ENCODE assay signal across 10 cellular contexts in genomic region chr17:27458524-27458908, GRCh38. TPM values are rescaled to one million over a fixed set of nuclear protein-coding genes. Genes with fewer than 3 reads are reported as not detected.
DNase-seq lines count a peak whose midpoint lies in the region; ATAC-seq and TF ChIP-seq lines count a peak whose summit lies in the region.
"Had no signal": no experiment of that assay in that cellular context is flagged by ENCODE, and none has a peak within 500 bp of the region (broad histone marks: within the 10 kb centered on the region; RNA-seq: fewer than 3 reads in every experiment).

No MANE protein-coding gene starts in this region.

- no peaks in the 10 kb centered on the region for H3K27me3 Mint-ChIP-seq in activated CD8-positive, alpha-beta memory T cell treated with anti-CD3 and anti-CD28 coated beads, Interleukin-2, amount 10 ng/mL, durations not matched to agents 7 days and 5 days
- H3K27me3 Mint-ChIP-seq in activated CD8-positive, alpha-beta T cell treated with anti-CD3 and anti-CD28 coated beads, Interleukin-2, amount 10 ng/mL, durations not matched to agents 7 days and 5 days (ENCODE audit: low read depth): no peaks in the 10 kb centered on the region

- in situ Hi-C loops in GM13976 (cut with MboI; ENCODE audit: low sequenced_read_pairs, unreplicated experiment): loop anchor here (10.0 to 25.0 kb wide), 3 partner anchors 136 to 604 kb away; partner anchors contain the start of gene WSB1

- CTCF ChIA-PET in activated CD8-positive, alpha-beta memory T cell treated with anti-CD3 and anti-CD28 coated beads, Interleukin-2, amount 10 ng/mL, durations not matched to agents 7 days and 5 days (lab: Charles Lee): interaction anchor here (0.9 to 9.0 kb wide), 7 partner anchors 8 to 192 kb away, joined by 3 to 81 read pairs (median 4); no protein-coding TSS in a partner anchor
- CTCF ChIA-PET in activated CD8-positive, alpha-beta T cell treated with anti-CD3 and anti-CD28 coated beads, Interleukin-2, amount 10 ng/mL, durations not matched to agents 7 days and 5 days (lab: Charles Lee): interaction anchor here (0.9 to 3.6 kb wide), 6 partner anchors 8 to 141 kb away, joined by 3 to 20 read pairs (median 4); no protein-coding TSS in a partner anchor

- POLR2A ChIA-PET in activated CD8-positive, alpha-beta T cell treated with anti-CD3 and anti-CD28 coated beads, Interleukin-2, amount 10 ng/mL, durations not matched to agents 7 days and 5 days (lab: Charles Lee): interaction anchor here (0.8 to 1.8 kb wide), 4 partner anchors 8 to 121 kb away, joined by 3 to 11 read pairs (median 8); no protein-coding TSS in a partner anchor

- no peak for DNase-seq in activated CD8-positive, alpha-beta memory T cell treated with anti-CD3 and anti-CD28 coated beads, Interleukin-2, amount 10 ng/mL, durations not matched to agents 7 days and 5 days
- DNase-seq in activated CD8-positive, alpha-beta memory T cell treated with anti-CD3 and anti-CD28 coated beads, Interleukin-2, amount 50 U/mL, for 48 hours: no peak
- DNase-seq in activated CD8-positive, alpha-beta T cell treated with anti-CD3 and anti-CD28 coated beads, Interleukin-2, amount 10 ng/mL, durations not matched to agents 7 days and 5 days: no peak
- DNase-seq in iPS DF 4.7 (ENCODE audit: extremely low read depth, low spot score) (peak; percentile 46), substantia nigra (lab: John Stamatoyannopoulos, UW) (no peak), activated gamma-delta T cell treated with Interleukin-2 at 50 U/mL for 16 hours (no peak), GM13976 (ENCODE audit: low spot score) (no peak), DMS 273 treated with DMSO at 0.1 percent for 48 hours (lab: John Stamatoyannopoulos, UW) (no peak)
- DNase-seq: activated CD4-positive, alpha-beta T cell treated with anti-CD3 and anti-CD28 coated beads, Interleukin-2, amount 50 U/mL, for 1 hour had no signal

- TF ChIP-seq CTCF in GM13976 (IDR thresholded peaks at IDR 0.05; ENCODE audit: borderline replicate concordance, control extremely low read depth, extremely low read depth, insufficient read depth, missing control alignments): no peak

- H3K27ac Mint-ChIP-seq in activated CD8-positive, alpha-beta memory T cell treated with anti-CD3 and anti-CD28 coated beads, Interleukin-2, amount 10 ng/mL, durations not matched to agents 7 days and 5 days: no peak overlapping the region
- no peak overlapping the region for H3K27ac Mint-ChIP-seq in activated CD8-positive, alpha-beta T cell treated with anti-CD3 and anti-CD28 coated beads, Interleukin-2, amount 10 ng/mL, durations not matched to agents 7 days and 5 days

- peak overlapping the region; percentile 81 for H3K4me3 Mint-ChIP-seq in activated CD8-positive, alpha-beta memory T cell treated with anti-CD3 and anti-CD28 coated beads, Interleukin-2, amount 10 ng/mL, durations not matched to agents 7 days and 5 days
- peak overlapping the region; percentile 94 for H3K4me3 Mint-ChIP-seq in activated CD8-positive, alpha-beta T cell treated with anti-CD3 and anti-CD28 coated beads, Interleukin-2, amount 10 ng/mL, durations not matched to agents 7 days and 5 days

- peaks cover 75% of the 10 kb centered on the region for H3K4me1 Mint-ChIP-seq in activated CD8-positive, alpha-beta memory T cell treated with anti-CD3 and anti-CD28 coated beads, Interleukin-2, amount 10 ng/mL, durations not matched to agents 7 days and 5 days
- peaks cover 72% of the 10 kb centered on the region for H3K4me1 Mint-ChIP-seq in activated CD8-positive, alpha-beta T cell treated with anti-CD3 and anti-CD28 coated beads, Interleukin-2, amount 10 ng/mL, durations not matched to agents 7 days and 5 days (ENCODE audit: low read depth)

- no peaks in the 10 kb centered on the region for H3K9me3 Mint-ChIP-seq in activated CD8-positive, alpha-beta memory T cell treated with anti-CD3 and anti-CD28 coated beads, Interleukin-2, amount 10 ng/mL, durations not matched to agents 7 days and 5 days (ENCODE audit: low read depth)
- H3K9me3 Mint-ChIP-seq in activated CD8-positive, alpha-beta T cell treated with anti-CD3 and anti-CD28 coated beads, Interleukin-2, amount 10 ng/mL, durations not matched to agents 7 days and 5 days (ENCODE audit: insufficient read depth): no peaks in the 10 kb centered on the region

- H3K27ac ChIP-seq in substantia nigra (ENCODE audit: low read depth, low read length, poor library complexity, severe bottlenecking): peak overlapping the region; percentile 53
- H3K27ac ChIP-seq: C4-2B had no signal

- no peak for ATAC-seq in activated CD8-positive, alpha-beta memory T cell treated with anti-CD3 and anti-CD28 coated beads, Interleukin-2, amount 10 ng/mL, durations not matched to agents 7 days and 5 days
- ATAC-seq in activated CD8-positive, alpha-beta T cell treated with anti-CD3 and anti-CD28 coated beads, Interleukin-2, amount 10 ng/mL, durations not matched to agents 7 days and 5 days: no peak

- no peaks in the 10 kb centered on the region for H3K36me3 Mint-ChIP-seq in activated CD8-positive, alpha-beta memory T cell treated with anti-CD3 and anti-CD28 coated beads, Interleukin-2, amount 10 ng/mL, durations not matched to agents 7 days and 5 days
- H3K36me3 Mint-ChIP-seq in activated CD8-positive, alpha-beta T cell treated with anti-CD3 and anti-CD28 coated beads, Interleukin-2, amount 10 ng/mL, durations not matched to agents 7 days and 5 days (ENCODE audit: low read depth): peaks cover 5% of the 10 kb centered on the region

RNA-seq across cellular contexts. Expression of gene KSR1, which starts 2.3 kb away (rescaled TPM):
- total RNA-seq in activated CD8-positive, alpha-beta memory T cell treated with anti-CD3 and anti-CD28 coated beads, Interleukin-2, amount 10 ng/mL, durations not matched to agents 7 days and 5 days: 10 to 100 TPM; 56.6 to 70.4 TPM
- 10 to 100 TPM; 45.3 to 45.8 TPM for total RNA-seq in activated CD8-positive, alpha-beta T cell treated with anti-CD3 and anti-CD28 coated beads, Interleukin-2, amount 10 ng/mL, durations not matched to agents 7 days and 5 days
